Comparison of ENCODE assay signal across 2 cellular contexts in genomic region chr15:34435658-34436057, GRCh38.
TF ChIP-seq lines count a peak whose summit lies in the region.

No MANE protein-coding gene starts in this region.

TF ChIP-seq in HCT116, 20 proteins besides CTCF, POLR2A, EP300 and RAD21:
- no peak for TF ChIP-seq FOSL1 (IDR thresholded peaks at IDR 0.05; ENCODE audit: low read depth)
- no peak for TF ChIP-seq SIN3A (IDR thresholded peaks at IDR 0.05; ENCODE audit: low read depth)
- TF ChIP-seq ZFX (IDR thresholded peaks at IDR 0.05): no peak
- TF ChIP-seq YY1 (IDR thresholded peaks at IDR 0.05; ENCODE audit: extremely low read depth, insufficient replicate concordance, low read depth, low read length): no peak
- no peak for TF ChIP-seq CBX3 (IDR thresholded peaks at IDR 0.05; ENCODE audit: low read depth)
- TF ChIP-seq EZH2 (IDR thresholded peaks at IDR 0.05): no peak
- TF ChIP-seq ATF3 (IDR thresholded peaks at IDR 0.05): no peak

TF ChIP-seq in GM12878, 131 proteins besides CTCF, POLR2A, EP300 and RAD21:
- TF ChIP-seq IRF5 (IDR thresholded peaks at IDR 0.05; ENCODE audit: borderline replicate concordance) (no peak), ZZZ3 (IDR thresholded peaks at IDR 0.05; ENCODE audit: control insufficient read depth, insufficient read length, low read depth) (no peak), ZNF384 (IDR thresholded peaks at IDR 0.05; ENCODE audit: borderline replicate concordance, low read depth, low read length) (no peak)
